Comparison of ENCODE assay signal across 31 cellular contexts in genomic region chr5:94747371-94747770, GRCh38.
"Had no signal": no experiment of that assay in that cellular context is flagged by ENCODE, and none has a peak within 500 bp of the region (broad histone marks: within the 10 kb centered on the region; RNA-seq: fewer than 3 reads in every experiment).

No MANE protein-coding gene starts in this region.

- H3K9me3 ChIP-seq: esophagus muscularis mucosa, gastrocnemius medialis, heart right ventricle had no signal

- H3K4me1 Mint-ChIP-seq: central memory CD8-positive, alpha-beta T cell had no signal

- H3K36me3 ChIP-seq: brain microvascular endothelial cell, esophagus muscularis mucosa, gastrocnemius medialis, heart right ventricle, WERI-Rb-1 had no signal

- H3K36me3 Mint-ChIP-seq: activated naive CD8-positive, alpha-beta T cell had no signal

- DNase-seq: activated B cell treated with CpG ODN at 0.5 μM for 24 hours; activated CD4-positive, alpha-beta T cell treated with anti-CD3 and anti-CD28 coated beads for 48 hours; activated CD4-positive, alpha-beta T cell treated with anti-CD3 and anti-CD28 coated beads, Interleukin-2, amount 50 U/mL, for 1 hour; activated CD4-positive, alpha-beta T cell treated with anti-CD3 and anti-CD28 coated beads, Interleukin-2, amount 50 U/mL, for 48 hours; activated CD8-positive, alpha-beta memory T cell treated with anti-CD3 and anti-CD28 coated beads for 24 hours; activated CD8-positive, alpha-beta T cell treated with anti-CD3 and anti-CD28 coated beads for 36 hours; activated effector memory CD4-positive, alpha-beta T cell treated with Interleukin-2 at 50 U/mL for 16 hours; activated gamma-delta T cell treated with Interleukin-2 at 50 U/mL for 16 hours; activated naive CD4-positive, alpha-beta T cell treated with anti-CD3 and anti-CD28 coated beads, Interleukin-2, amount 50 U/mL, for 16 hours; activated naive CD4-positive, alpha-beta T cell treated with Interleukin-2 at 50 U/mL for 16 hours; activated T-cell treated with anti-CD3 and anti-CD28 coated beads, Interleukin-2, amount 50 U/mL, for 4 hours; amniotic stem cell; anterior cingulate cortex; dorsolateral prefrontal cortex; effector memory CD4-positive, alpha-beta T cell; endodermal cell; erythroblast; foreskin keratinocyte; gastrocnemius medialis; heart right ventricle; T-helper 17 cell; T1000; WERI-Rb-1 had no signal

- H3K27ac Mint-ChIP-seq: activated CD8-positive, alpha-beta T cell treated with anti-CD3 and anti-CD28 coated beads for 36 hours; activated naive CD8-positive, alpha-beta T cell; activated T-helper 17 cell treated with anti-CD3 and anti-CD28 coated beads, Interleukin-2, amount 50 U/mL, for 72 hours; dendritic cell treated with granulocyte-macrophage colony-stimulating factor and Interleukin-4, amounts not matched to agents 40 ng/mL and 50 ng/mL, for 4 days; endodermal cell; T-helper 17 cell; T-helper 2 cell treated with Interferon-gamma antibody and Interleukin-4, amounts not matched to agents 5 μg/mL and 100 μg/mL, for 36 hours had no signal

- H3K4me3 Mint-ChIP-seq: activated CD8-positive, alpha-beta T cell treated with anti-CD3 and anti-CD28 coated beads for 36 hours; activated naive CD8-positive, alpha-beta T cell; activated T-cell treated with anti-CD3 and anti-CD28 coated beads, Interleukin-2, amount 50 U/mL, for 4 hours; activated T-helper 17 cell treated with anti-CD3 and anti-CD28 coated beads, Interleukin-2, amount 50 U/mL, for 72 hours; central memory CD8-positive, alpha-beta T cell; dendritic cell treated with granulocyte-macrophage colony-stimulating factor and Interleukin-4, amounts not matched to agents 40 ng/mL and 50 ng/mL, for 4 days; endodermal cell; T-helper 17 cell; T-helper 2 cell treated with Interferon-gamma antibody and Interleukin-4, amounts not matched to agents 5 μg/mL and 100 μg/mL, for 36 hours had no signal

- H3K27me3 Mint-ChIP-seq: activated CD8-positive, alpha-beta T cell treated with anti-CD3 and anti-CD28 coated beads for 36 hours; activated naive CD8-positive, alpha-beta T cell; activated T-helper 17 cell treated with anti-CD3 and anti-CD28 coated beads, Interleukin-2, amount 50 U/mL, for 72 hours; central memory CD8-positive, alpha-beta T cell; dendritic cell treated with granulocyte-macrophage colony-stimulating factor and Interleukin-4, amounts not matched to agents 40 ng/mL and 50 ng/mL, for 4 days had no signal

- H3K27me3 ChIP-seq: brain microvascular endothelial cell, dorsolateral prefrontal cortex, esophagus muscularis mucosa, foreskin keratinocyte, gastrocnemius medialis, heart right ventricle had no signal

- H3K27ac ChIP-seq: brain microvascular endothelial cell, coronary artery, dorsolateral prefrontal cortex, esophagus muscularis mucosa, foreskin keratinocyte, gastrocnemius medialis, heart right ventricle, WERI-Rb-1 had no signal

- H3K9me3 Mint-ChIP-seq: activated B cell treated with CpG ODN at 0.5 μM for 24 hours; activated CD8-positive, alpha-beta T cell treated with anti-CD3 and anti-CD28 coated beads for 36 hours; activated T-cell treated with anti-CD3 and anti-CD28 coated beads, Interleukin-2, amount 50 U/mL, for 4 hours; activated T-helper 17 cell treated with anti-CD3 and anti-CD28 coated beads, Interleukin-2, amount 50 U/mL, for 72 hours; central memory CD8-positive, alpha-beta T cell; dendritic cell treated with granulocyte-macrophage colony-stimulating factor and Interleukin-4, amounts not matched to agents 40 ng/mL and 50 ng/mL, for 4 days; endodermal cell; T-helper 2 cell treated with Interferon-gamma antibody and Interleukin-4, amounts not matched to agents 5 μg/mL and 100 μg/mL, for 36 hours had no signal

- H3K4me1 ChIP-seq: esophagus muscularis mucosa, gastrocnemius medialis had no signal

- H3K4me3 ChIP-seq: coronary artery, dorsolateral prefrontal cortex, esophagus muscularis mucosa, gastrocnemius medialis, heart right ventricle had no signal
